ENCODE assay signal across 8 cellular contexts in the genomic region with DNA sequence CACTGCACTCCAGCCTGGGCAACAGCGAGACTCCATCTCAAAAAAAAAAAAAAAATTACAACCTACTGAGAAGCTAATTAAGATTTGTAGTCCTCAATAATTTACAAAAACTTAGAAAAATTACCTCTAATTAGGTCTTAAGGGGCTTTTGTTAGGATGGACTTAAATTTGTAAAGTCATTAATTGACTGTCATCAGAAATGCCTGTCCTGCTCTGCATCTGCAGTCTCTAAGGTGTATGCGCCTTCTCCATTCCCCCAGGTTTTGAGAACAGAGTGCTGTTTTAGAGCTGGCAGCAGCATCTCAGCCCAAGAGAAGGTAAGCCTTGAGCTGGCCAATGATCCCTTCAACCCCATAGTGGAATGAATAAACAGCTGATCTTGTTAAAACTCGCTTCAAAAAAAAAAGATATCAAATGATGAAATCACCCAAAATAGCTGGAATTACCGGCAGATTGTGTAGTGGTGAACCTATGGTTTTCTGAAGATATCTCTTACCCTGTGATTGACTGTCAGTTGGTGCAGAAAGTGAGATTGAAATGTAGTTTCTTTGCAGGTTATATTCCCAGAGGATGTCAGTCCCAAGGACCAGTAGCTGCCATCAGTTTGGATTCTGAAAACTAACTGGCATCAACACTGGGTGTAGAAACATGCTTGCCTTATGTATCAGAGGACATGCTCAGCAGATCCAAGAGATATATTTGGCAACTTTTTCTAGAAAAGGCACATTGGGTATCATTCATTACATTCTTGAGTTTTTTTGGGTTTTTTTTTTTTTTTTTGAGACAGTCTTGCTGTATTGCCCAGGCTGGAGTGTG. TPM values are rescaled to one million over a fixed set of nuclear protein-coding genes. Genes with fewer than 3 reads are reported as not detected.
A peak's percentile ranks its signal among the peaks of the same experiment; 100 is the strongest.
DNase-seq lines count a peak whose midpoint lies in the region; ATAC-seq and TF ChIP-seq lines count a peak whose summit lies in the region.

No MANE protein-coding gene starts in this region.

- H3K27ac ChIP-seq in A673 (ENCODE audit: low read depth, low read length, poor library complexity, severe bottlenecking) (peak overlapping the region; percentile 88), iPS-18a (ENCODE audit: low read length) (no peak overlapping the region), gastrocnemius medialis (peak overlapping the region in 1 of 4 donors; percentile 86), aorta (ENCODE audit: low read depth in 1 of 2, low read length in 2 of 2) (no peak overlapping the region)

- 60 to 62% methylated on average over 4 of the region's 4 CpGs for WGBS in aorta, 2 donors

- no peaks in the 10 kb centered on the region for H3K27me3 Mint-ChIP-seq in activated T-helper 17 cell treated with anti-CD3 and anti-CD28 coated beads, Interleukin-2, amount 50 U/mL, for 72 hours

- POLR2A ChIA-PET in A673 (lab: Charles Lee; ENCODE audit: low non-redundant PET) = interaction anchor here (1.1 kb wide), 1 partner anchor 60 kb away, joined by 10 read pairs; a partner anchor contains a TSS

- peak overlapping the region; percentile 99 for H3K27ac Mint-ChIP-seq in activated T-helper 17 cell treated with anti-CD3 and anti-CD28 coated beads, Interleukin-2, amount 50 U/mL, for 72 hours

- intact Hi-C loops in A673 (cut with micrococcal nuclease; ENCODE audit: unreplicated experiment) = no loop called here
- intact Hi-C loops in gastrocnemius medialis (cut with DNase I; ENCODE audit: low total_unique reads) = loop anchor here (5.0 kb wide), 1 partner anchor 46 kb away; no protein-coding TSS in a partner anchor
- intact Hi-C loops in aorta (cut with DNase I) = no loop called here

- BruUV-seq in A673 (replicated peaks; lab: Mats Ljungman, UMichigan) = no TSS peak

- peaks cover 53% of the 10 kb centered on the region for H3K4me1 ChIP-seq in A673 (ENCODE audit: insufficient read depth, low read length, poor library complexity, severe bottlenecking)
- H3K4me1 ChIP-seq in iPS-18a (ENCODE audit: control insufficient read depth, low read depth, low read length) = peaks cover 13% of the 10 kb centered on the region
- peaks cover 17 to 23% of the 10 kb centered on the region in 2 donors for H3K4me1 ChIP-seq in gastrocnemius medialis
- peaks cover 2 to 5% of the 10 kb centered on the region in 2 donors for H3K4me1 ChIP-seq in aorta (ENCODE audit: control insufficient read depth in 1 of 2, insufficient read depth in 2 of 2, low read length in 2 of 2)

- H3K27me3 ChIP-seq in A673 (replicated peaks; ENCODE audit: insufficient read depth, low read depth, low read length, poor library complexity) = no peaks in the 10 kb centered on the region
- no peaks in the 10 kb centered on the region for H3K27me3 ChIP-seq in iPS-18a (ENCODE audit: control insufficient read depth, insufficient read depth, low read length)
- no peaks in the 10 kb centered on the region for H3K27me3 ChIP-seq in gastrocnemius medialis
- no peaks in the 10 kb centered on the region for H3K27me3 ChIP-seq in aorta (ENCODE audit: control insufficient read depth in 1 of 2, insufficient read depth in 2 of 2, low read length in 1 of 2)

- DNase-seq in A673 (ENCODE audit: low spot score) (no peak), gastrocnemius medialis (no peak), aorta (no peak)

- peak overlapping the region; percentile 85 for H3K9ac ChIP-seq in iPS-18a (ENCODE audit: low read length)

- H3K4me3 ChIP-seq in A673 (ENCODE audit: low read depth, low read length, poor library complexity, severe bottlenecking) = peak overlapping the region; percentile 73
- peak overlapping the region; percentile 81 for H3K4me3 ChIP-seq in iPS-18a (ENCODE audit: low read length)
- no peak overlapping the region for H3K4me3 ChIP-seq in gastrocnemius medialis
- no peak overlapping the region for H3K4me3 ChIP-seq in aorta (ENCODE audit: low read length in 2 of 2)

- TF ChIP-seq CTCF in A673 (conservative IDR thresholded peaks at IDR 0.05; ENCODE audit: low read depth, low read length) (no peak), gastrocnemius medialis (IDR thresholded peaks at IDR 0.05 in 4 of 5, conservative IDR thresholded peaks at IDR 0.05 in 1 of 5) (no peak)

- ATAC-seq in activated T-helper 17 cell treated with anti-CD3 and anti-CD28 coated beads, Interleukin-2, amount 50 U/mL, for 72 hours (replicated peaks) = no peak
- ATAC-seq in GM21360 (IDR thresholded peaks at IDR 0.05; ENCODE audit: unreplicated experiment) (no peak), gastrocnemius medialis (no peak), HG03469 (IDR thresholded peaks at IDR 0.05; ENCODE audit: unreplicated experiment) (no peak), aorta (ENCODE audit: low FRiP score) (no peak)

- H3K9me3 Mint-ChIP-seq in activated T-helper 17 cell treated with anti-CD3 and anti-CD28 coated beads, Interleukin-2, amount 50 U/mL, for 72 hours = no peaks in the 10 kb centered on the region

- CTCF ChIA-PET in A673 (lab: Charles Lee) = no interaction called here

- peaks cover 23% of the 10 kb centered on the region for H3K4me1 Mint-ChIP-seq in activated T-helper 17 cell treated with anti-CD3 and anti-CD28 coated beads, Interleukin-2, amount 50 U/mL, for 72 hours

- H3K4me3 Mint-ChIP-seq in activated T-helper 17 cell treated with anti-CD3 and anti-CD28 coated beads, Interleukin-2, amount 50 U/mL, for 72 hours = peak overlapping the region; percentile 82

- in situ Hi-C loops in GM18951 (cut with MboI; ENCODE audit: low sequenced_read_pairs, unreplicated experiment) (no loop called here), gastrocnemius medialis (cut with MboI; ENCODE audit: low sequenced_read_pairs in 4 of 4) (no loop called here)

- peaks cover 73% of the 10 kb centered on the region for H3K36me3 Mint-ChIP-seq in activated T-helper 17 cell treated with anti-CD3 and anti-CD28 coated beads, Interleukin-2, amount 50 U/mL, for 72 hours (ENCODE audit: low read depth)

- H3K9me3 ChIP-seq in A673 (ENCODE audit: low read depth, low read length, poor library complexity, severe bottlenecking) = no peaks in the 10 kb centered on the region
- no peaks in the 10 kb centered on the region for H3K9me3 ChIP-seq in iPS-18a (ENCODE audit: control insufficient read depth, low read depth, low read length)
- H3K9me3 ChIP-seq in gastrocnemius medialis = no peaks in the 10 kb centered on the region
- H3K9me3 ChIP-seq in aorta (ENCODE audit: control insufficient read depth, low read length) = no peaks in the 10 kb centered on the region

- H3K36me3 ChIP-seq in A673 (ENCODE audit: insufficient read depth, low read length, poor library complexity, severe bottlenecking) = peaks cover 60% of the 10 kb centered on the region
- peaks cover 42% of the 10 kb centered on the region for H3K36me3 ChIP-seq in iPS-18a (ENCODE audit: control insufficient read depth, low read depth, low read length)
- peaks cover 0 to 39% of the 10 kb centered on the region in 2 donors for H3K36me3 ChIP-seq in gastrocnemius medialis
- peaks cover 0 to 6% of the 10 kb centered on the region in 2 donors for H3K36me3 ChIP-seq in aorta (ENCODE audit: control insufficient read depth in 1 of 2, insufficient read depth in 2 of 2, low read length in 1 of 2)

- TF ChIP-seq POLR2A in GM18951 (IDR thresholded peaks at IDR 0.05; ENCODE audit: extremely low read depth, insufficient read depth, insufficient read length) (peak; percentile 30), gastrocnemius medialis (IDR thresholded peaks at IDR 0.05) (no peak)

RNA-seq across cellular contexts. Expression of a gene that starts 25.7 kb away (rescaled TPM):
- not detected in 2 replicates for total RNA-seq in A673 (2021)
- total RNA-seq in activated T-helper 17 cell treated with anti-CD3 and anti-CD28 coated beads, Interleukin-2, amount 50 U/mL, for 72 hours = 10 to 100 TPM; 35.4 to 74.9 TPM
- 1 to 10 TPM; 2.9 to 4.4 (median 3.4) TPM for total RNA-seq in gastrocnemius medialis
- total RNA-seq in aorta = 10 to 100 TPM; 33.4 to 40.3 TPM
- polyA plus RNA-seq in aorta = 10 to 100 TPM in 1 of 2 donors, 1 to 10 TPM in 1; 8.5 to 27.7 TPM

RNA-seq across cellular contexts. Expression of a gene that starts 51.0 kb away (rescaled TPM):
- total RNA-seq in A673 (2021) (2.8 and 3.6 TPM in 2 replicates), gastrocnemius medialis (under 1 TPM in 2 of 4 donors, not detected in 2; 0.34 to 0.80 TPM), aorta (1 to 10 TPM; 2.4 to 4.8 TPM)
- total RNA-seq in activated T-helper 17 cell treated with anti-CD3 and anti-CD28 coated beads, Interleukin-2, amount 50 U/mL, for 72 hours = 1 to 10 TPM in 1 of 2 donors, under 1 TPM in 1; 0.90 to 2.3 TPM
- 10 to 100 TPM in 1 of 2 donors, 1 to 10 TPM in 1; 3.9 to 14.1 TPM for polyA plus RNA-seq in aorta

Comparison
In these comparisons a context has a peak if more than half of its experiments do, and no peak if none do; other contexts are left out.
1. H3K4me3 ChIP-seq: peak in A673 (single experiment) and iPS-18a (single experiment); none in gastrocnemius medialis (0 of 4) and aorta (0 of 2).
2. RNA of a gene that starts 25.7 kb away (total RNA-seq): 35.4 to 74.9 TPM in activated T-helper 17 cell treated with anti-CD3 and anti-CD28 coated beads, Interleukin-2, amount 50 U/mL, for 72 hours and 33.4 to 40.3 TPM in aorta; 2.9 to 4.4 TPM in gastrocnemius medialis and not detected in A673; every median in the first group is over 4 times any median in the second.